ENCODE assay signal across 8 cellular contexts in genomic region chr17:7315570-7316243, GRCh38. TPM values are rescaled to one million over a fixed set of nuclear protein-coding genes. Genes with fewer than 3 reads are reported as not detected.
A peak's percentile ranks its signal among the peaks of the same experiment; 100 is the strongest.
DNase-seq lines count a peak whose midpoint lies in the region; ATAC-seq and TF ChIP-seq lines count a peak whose summit lies in the region.

No MANE protein-coding gene starts in this region.

- H3K9me3 ChIP-seq in lower lobe of right lung, result no peaks in the 10 kb centered on the region
- H3K9me3 ChIP-seq in uterus, result no peaks in the 10 kb centered on the region

- DNase-seq in brain microvascular endothelial cell, result no peak
- DNase-seq in lower lobe of right lung, result no peak
- DNase-seq in uterus, result no peak
- no peak for DNase-seq in activated CD8-positive, alpha-beta memory T cell treated with anti-CD3 and anti-CD28 coated beads for 24 hours

- in situ Hi-C loops in brain microvascular endothelial cell (cut with HindIII; ENCODE audit: low pct_ligation_motif_present, low sequenced_read_pairs), result no loop called here

- H3K27ac ChIP-seq in 22Rv1 (peak overlapping the region; percentile 99), brain microvascular endothelial cell (peak overlapping the region; percentile 78), lower lobe of right lung (peak overlapping the region; percentile 97), uterus (peak overlapping the region; percentile 91 to 96)

- H3K4me3 ChIP-seq in brain microvascular endothelial cell (ENCODE audit: low read depth, low read length), result peak overlapping the region; percentile 81
- peak overlapping the region; percentile 92 for H3K4me3 ChIP-seq in lower lobe of right lung
- H3K4me3 ChIP-seq in uterus, result peak overlapping the region; percentile 72 to 74

- H3K36me3 ChIP-seq in brain microvascular endothelial cell (replicated peaks) (peaks cover 55% of the 10 kb centered on the region), lower lobe of right lung (peaks cover 69% of the 10 kb centered on the region), uterus (no peaks in the 10 kb centered on the region)

- ATAC-seq in HG02938 (IDR thresholded peaks at IDR 0.05; ENCODE audit: unreplicated experiment), result peak; percentile 7
- peak; percentile 6 to 16 for ATAC-seq in lower lobe of right lung
- no peak for ATAC-seq in GM21390 (IDR thresholded peaks at IDR 0.05; ENCODE audit: unreplicated experiment)
- no peak for ATAC-seq in GM19328 (IDR thresholded peaks at IDR 0.05; ENCODE audit: unreplicated experiment)

- peaks cover 23% of the 10 kb centered on the region for H3K4me1 ChIP-seq in lower lobe of right lung
- H3K4me1 ChIP-seq in uterus, result no peaks in the 10 kb centered on the region

- no peak for TF ChIP-seq POLR2A in uterus (IDR thresholded peaks at IDR 0.05)

- intact Hi-C loops in lower lobe of right lung (cut with DNase I), result no loop called here
- intact Hi-C loops in uterus (cut with DNase I; ENCODE audit: low total_unique reads), result no loop called here

- no peaks in the 10 kb centered on the region for H3K27me3 ChIP-seq in brain microvascular endothelial cell (replicated peaks)
- H3K27me3 ChIP-seq in lower lobe of right lung (ENCODE audit: low read depth), result no peaks in the 10 kb centered on the region
- H3K27me3 ChIP-seq in uterus, result no peaks in the 10 kb centered on the region

- TF ChIP-seq CTCF in 22Rv1 (IDR thresholded peaks at IDR 0.05), result no peak
- no peak for TF ChIP-seq CTCF in brain microvascular endothelial cell (IDR thresholded peaks at IDR 0.05; ENCODE audit: low read depth, low read length, missing control alignments)
- TF ChIP-seq CTCF in lower lobe of right lung (IDR thresholded peaks at IDR 0.05), result no peak
- TF ChIP-seq CTCF in uterus (IDR thresholded peaks at IDR 0.05), result no peak

RNA-seq across cellular contexts. Expression of gene GPS2, which starts 0.5 kb away (rescaled TPM):
- total RNA-seq in lower lobe of right lung, result 66.6 TPM
- total RNA-seq in uterus, result 10 to 100 TPM; 34.0 to 68.3 (median 43.9) TPM

RNA-seq across cellular contexts. Expression of gene EIF5A, which starts 8.3 kb away (rescaled TPM):
- total RNA-seq in lower lobe of right lung (216 TPM), uterus (100 to 1,000 TPM in 3 of 4 donors, 10 to 100 TPM in 1; 75.3 to 219 (median 198) TPM)

RNA-seq across cellular contexts. Expression of gene NEURL4, which starts 13.4 kb away (rescaled TPM):
- total RNA-seq in lower lobe of right lung, result 35.2 TPM
- 10 to 100 TPM; 12.4 to 64.7 (median 34.1) TPM for total RNA-seq in uterus

RNA-seq across cellular contexts. Expression of gene ACAP1, which starts 20.6 kb away (rescaled TPM):
- total RNA-seq in lower lobe of right lung (26.5 TPM), uterus (10 to 100 TPM in 1 of 4 donors, 1 to 10 TPM in 2, under 1 TPM in 1; 0.29 to 11.2 (median 1.7) TPM)

RNA-seq across cellular contexts. Expression of gene YBX2, which starts 21.3 kb away (rescaled TPM):
- total RNA-seq in lower lobe of right lung (0.41 TPM), uterus (1 to 10 TPM in 2 of 4 donors, not detected in 2; 2.4 to 4.4 TPM)

Comparison
In these comparisons a context has a peak if more than half of its experiments do, and no peak if none do; other contexts are left out.
1. ATAC-seq: peak in HG02938 (single experiment) and lower lobe of right lung (2 of 2); none in GM21390 (single experiment) and GM19328 (single experiment).
2. Peak in every context shown above with its lines, with median percentiles within 50 percentile points of each other: H3K27ac ChIP-seq and H3K4me3 ChIP-seq.